Comparison of ENCODE assay signal across 19 cellular contexts in genomic region chr18:79540161-79540913, GRCh38.
DNase-seq lines count a peak whose midpoint lies in the region; ATAC-seq and TF ChIP-seq lines count a peak whose summit lies in the region.
"Had no signal": no experiment of that assay in that cellular context is flagged by ENCODE, and none has a peak within 500 bp of the region (broad histone marks: within the 10 kb centered on the region; RNA-seq: fewer than 3 reads in every experiment).

No MANE protein-coding gene starts in this region.

- H3K27ac ChIP-seq in RWPE2 (ENCODE audit: poor library complexity, severe bottlenecking), result no peak overlapping the region
- no peak overlapping the region for H3K27ac ChIP-seq in CD8-positive, alpha-beta memory T cell (ENCODE audit: low read depth, low read length)
- H3K27ac ChIP-seq: thyroid gland had no signal

- H3K9me3 ChIP-seq in RWPE2 (ENCODE audit: severe bottlenecking), result no peaks in the 10 kb centered on the region
- no peaks in the 10 kb centered on the region for H3K9me3 ChIP-seq in CD8-positive, alpha-beta memory T cell (ENCODE audit: low read length)
- H3K9me3 ChIP-seq: SK-N-SH, thyroid gland had no signal

- no peaks in the 10 kb centered on the region for H3K36me3 ChIP-seq in RWPE2 (ENCODE audit: low read depth)
- no peaks in the 10 kb centered on the region for H3K36me3 ChIP-seq in CD8-positive, alpha-beta memory T cell (ENCODE audit: insufficient read depth, low read length)
- H3K36me3 ChIP-seq: thyroid gland had no signal

- POLR2A ChIA-PET in naive thymus-derived CD8-positive, alpha-beta T cell (lab: Charles Lee), result no interaction called here
- POLR2A ChIA-PET in CD8-positive, alpha-beta memory T cell (lab: Charles Lee), result no interaction called here

- peaks cover 0 to 21% (median 16%) of the 10 kb centered on the region in 3 donors for H3K36me3 Mint-ChIP-seq in naive thymus-derived CD8-positive, alpha-beta T cell
- peaks cover 0 to 10% (median 4%) of the 10 kb centered on the region in 3 donors for H3K36me3 Mint-ChIP-seq in CD8-positive, alpha-beta memory T cell
- H3K36me3 Mint-ChIP-seq: activated naive CD8-positive, alpha-beta T cell had no signal

- 0 out of 3 replicates have a peak, but pooled peaks have one; percentile 12 for ATAC-seq in RWPE2 (ENCODE audit: low read depth)
- ATAC-seq in naive thymus-derived CD8-positive, alpha-beta T cell, result no peak
- ATAC-seq: K562, left colon had no signal

- CTCF ChIA-PET in CD8-positive, alpha-beta memory T cell (lab: Charles Lee), result interaction anchor here (1.6 kb wide), 1 partner anchor 161 kb away, joined by 3 read pairs; no protein-coding TSS in a partner anchor

- H3K4me3 Mint-ChIP-seq in naive thymus-derived CD8-positive, alpha-beta T cell, result no peak overlapping the region
- H3K4me3 Mint-ChIP-seq in CD8-positive, alpha-beta memory T cell, result no peak overlapping the region
- H3K4me3 Mint-ChIP-seq: activated CD4-positive, alpha-beta T cell treated with anti-CD3 and anti-CD28 coated beads, Interleukin-2, amount 10 ng/mL, durations not matched to agents 24 days and 14 days; activated naive CD8-positive, alpha-beta T cell had no signal

- H3K4me1 ChIP-seq in RWPE2 (ENCODE audit: insufficient read depth, poor library complexity, severe bottlenecking), result no peaks in the 10 kb centered on the region
- no peaks in the 10 kb centered on the region for H3K4me1 ChIP-seq in CD8-positive, alpha-beta memory T cell (ENCODE audit: insufficient read depth, low read length)
- H3K4me1 ChIP-seq: thyroid gland had no signal

- H3K4me1 Mint-ChIP-seq in naive thymus-derived CD8-positive, alpha-beta T cell, result peaks cover 0 to 3% (median 0%) of the 10 kb centered on the region in 4 donors
- no peaks in the 10 kb centered on the region for H3K4me1 Mint-ChIP-seq in CD8-positive, alpha-beta memory T cell
- H3K4me1 Mint-ChIP-seq: activated CD4-positive, alpha-beta T cell treated with anti-CD3 and anti-CD28 coated beads, Interleukin-2, amount 10 ng/mL, durations not matched to agents 24 days and 14 days had no signal

- H3K4me3 ChIP-seq in RWPE2 (ENCODE audit: severe bottlenecking), result no peak overlapping the region
- H3K4me3 ChIP-seq in CD8-positive, alpha-beta memory T cell (ENCODE audit: low read length), result no peak overlapping the region
- H3K4me3 ChIP-seq: K562, thyroid gland had no signal

- DNase-seq in COR-L47 (lab: John Stamatoyannopoulos, UW) (peak; percentile 13), RWPE2 (ENCODE audit: low spot score) (no peak), globus pallidus (ENCODE audit: low spot score) (peak; percentile 80), putamen (ENCODE audit: low spot score) (peak; percentile 44), NCI-H82 (lab: John Stamatoyannopoulos, UW) (no peak), NCI-H2029 (lab: John Stamatoyannopoulos, UW) (no peak)
- no peak for DNase-seq in naive thymus-derived CD8-positive, alpha-beta T cell
- DNase-seq in CD8-positive, alpha-beta memory T cell, result no peak
- DNase-seq: activated CD4-positive, alpha-beta T cell treated with anti-CD3 and anti-CD28 coated beads, Interleukin-2, amount 10 ng/mL, durations not matched to agents 24 days and 14 days; effector CD4-positive, alpha-beta T cell; NCI-H69; SK-N-SH; small intestine; stimulated activated CD4-positive, alpha-beta T cell treated with anti-CD3 and anti-CD28 coated beads, Interleukin-4, amount 100 ng/mL, for 4 hours; stimulated activated CD8-positive, alpha-beta memory T cell treated with anti-CD3 and anti-CD28 coated beads, Interleukin-4, amount 100 ng/mL, for 48 hours; thyroid gland had no signal

- H3K27ac Mint-ChIP-seq in naive thymus-derived CD8-positive, alpha-beta T cell, result no peak overlapping the region
- no peak overlapping the region for H3K27ac Mint-ChIP-seq in CD8-positive, alpha-beta memory T cell
- H3K27ac Mint-ChIP-seq: activated CD4-positive, alpha-beta T cell treated with anti-CD3 and anti-CD28 coated beads, Interleukin-2, amount 10 ng/mL, durations not matched to agents 24 days and 14 days; activated naive CD8-positive, alpha-beta T cell had no signal

- H3K27me3 Mint-ChIP-seq in naive thymus-derived CD8-positive, alpha-beta T cell, result peaks cover 0 to 2% (median 0%) of the 10 kb centered on the region in 5 donors
- H3K27me3 Mint-ChIP-seq in CD8-positive, alpha-beta memory T cell, result peaks cover 3 to 4% of the 10 kb centered on the region in 2 donors
- H3K27me3 Mint-ChIP-seq: activated CD4-positive, alpha-beta T cell treated with anti-CD3 and anti-CD28 coated beads, Interleukin-2, amount 10 ng/mL, durations not matched to agents 24 days and 14 days; activated naive CD8-positive, alpha-beta T cell had no signal

- peaks cover 29% of the 10 kb centered on the region for H3K27me3 ChIP-seq in RWPE2 (ENCODE audit: insufficient read depth, poor library complexity, severe bottlenecking)
- no peaks in the 10 kb centered on the region for H3K27me3 ChIP-seq in CD8-positive, alpha-beta memory T cell (ENCODE audit: insufficient read depth, low read length, poor library complexity, severe bottlenecking)
- H3K27me3 ChIP-seq: thyroid gland had no signal

- H3K9me3 Mint-ChIP-seq in naive thymus-derived CD8-positive, alpha-beta T cell, result peaks cover 0 to 14% (median 0%) of the 10 kb centered on the region in 9 donors
- H3K9me3 Mint-ChIP-seq in CD8-positive, alpha-beta memory T cell, result peaks cover 0 to 2% (median 0%) of the 10 kb centered on the region in 5 donors

- no peak for TF ChIP-seq CTCF in RWPE2 (IDR thresholded peaks at IDR 0.05; ENCODE audit: poor library complexity, severe bottlenecking)

Comparison
In these comparisons a context has a peak if more than half of its experiments do, and no peak if none do; other contexts are left out.
1. DNase-seq: peak in COR-L47 (single experiment), globus pallidus (single experiment) and putamen (single experiment); none in RWPE2 (single experiment), NCI-H82 (single experiment), NCI-H2029 (single experiment), naive thymus-derived CD8-positive, alpha-beta T cell (0 of 10) and CD8-positive, alpha-beta memory T cell (0 of 5).